Comparison of ENCODE assay signal across 13 cellular contexts in genomic region chr10:113047605-113047962, GRCh38.
A peak's percentile ranks its signal among the peaks of the same experiment; 100 is the strongest.
DNase-seq lines count a peak whose midpoint lies in the region; ATAC-seq and TF ChIP-seq lines count a peak whose summit lies in the region.
"Had no signal": no experiment of that assay in that cellular context is flagged by ENCODE, and none has a peak within 500 bp of the region (broad histone marks: within the 10 kb centered on the region; RNA-seq: fewer than 3 reads in every experiment).

No MANE protein-coding gene starts in this region.

- H3K4me2 ChIP-seq in H9 (ENCODE audit: insufficient read depth, insufficient read length, low read length) (no peak overlapping the region), SK-N-SH (no peak overlapping the region)
- H3K4me2 ChIP-seq: BLaER1 treated with 17β-estradiol and CSF1 and Interleukin-3, amounts not matched to agents 10 nM and 100 nM had no signal

- TF ChIP-seq CTCF in H9 (conservative IDR thresholded peaks at IDR 0.05): no peak
- TF ChIP-seq CTCF in Calu3 (IDR thresholded peaks at IDR 0.05; ENCODE audit: unreplicated experiment): no peak
- no peak for TF ChIP-seq CTCF in SK-N-SH (IDR thresholded peaks at IDR 0.05)
- no peak for TF ChIP-seq CTCF in activated CD8-positive, alpha-beta T cell treated with anti-CD3 and anti-CD28 coated beads for 36 hours (IDR thresholded peaks at IDR 0.05)

- peaks cover 20% of the 10 kb centered on the region; the same call in 1 of the 2 replicates for H3K79me2 ChIP-seq in H9 (ENCODE audit: insufficient read depth, low read length)
- H3K79me2 ChIP-seq in SK-N-SH (ENCODE audit: insufficient read depth): peaks cover 46% of the 10 kb centered on the region; the same call in 1 of the 2 replicates

- H3K23ac ChIP-seq in H9 (ENCODE audit: insufficient read length, low read depth, low read length): no peak overlapping the region

- H3K4ac ChIP-seq in H9 (ENCODE audit: low read depth, low read length): no peak overlapping the region

- H3K4me3 Mint-ChIP-seq in H9 (peak overlapping the region in 1 of 2 experiments; percentile 27; a peak in 1 of 5 replicates), Calu3 (ENCODE audit: low read depth, unreplicated experiment) (no peak overlapping the region)
- no peak overlapping the region for H3K4me3 Mint-ChIP-seq in activated CD8-positive, alpha-beta T cell treated with anti-CD3 and anti-CD28 coated beads for 36 hours
- H3K4me3 Mint-ChIP-seq: activated CD8-positive, alpha-beta memory T cell treated with anti-CD3 and anti-CD28 coated beads, Interleukin-2, amount 10 ng/mL, durations not matched to agents 7 days and 5 days had no signal

- H3K23me2 ChIP-seq in H9 (ENCODE audit: insufficient read length, low read depth, low read length, poor library complexity, severe bottlenecking): no peaks in the 10 kb centered on the region

- H3K4me1 ChIP-seq in H9 (ENCODE audit: insufficient read depth, low read length): peaks cover 21% of the 10 kb centered on the region
- peaks cover 5 to 13% of the 10 kb centered on the region in 2 experiments for H3K4me1 ChIP-seq in SK-N-SH (ENCODE audit: control insufficient read depth in 1 of 2, insufficient read depth in 2 of 2, low read depth in 1 of 2, low read length in 1 of 2)

- H3K9ac ChIP-seq in H9 (ENCODE audit: extremely low read depth, insufficient read length, low read length) (no peak overlapping the region), SK-N-SH (no peak overlapping the region)
- H3K9ac ChIP-seq: BLaER1 treated with 17β-estradiol and CSF1 and Interleukin-3, amounts not matched to agents 10 nM and 100 nM had no signal

- no peak overlapping the region for H2AK5ac ChIP-seq in H9 (ENCODE audit: insufficient read length, low read length)

- no peak overlapping the region for H2BK5ac ChIP-seq in H9 (ENCODE audit: insufficient read length, low read length)

- H3K18ac ChIP-seq in H9 (ENCODE audit: insufficient read length, low read depth, low read length): no peak overlapping the region

- peak; percentile 39 for ATAC-seq in left ventricle myocardium superior
- ATAC-seq in GM21529 (IDR thresholded peaks at IDR 0.05; ENCODE audit: unreplicated experiment): no peak
- ATAC-seq in activated CD8-positive, alpha-beta T cell treated with anti-CD3 and anti-CD28 coated beads for 36 hours: no peak
- ATAC-seq: activated CD8-positive, alpha-beta memory T cell treated with anti-CD3 and anti-CD28 coated beads, Interleukin-2, amount 10 ng/mL, durations not matched to agents 7 days and 5 days; PC-3 had no signal

- no peaks in the 10 kb centered on the region for H3K9me2 ChIP-seq in SK-N-SH

- WGBS in H9 (ENCODE audit: extremely low coverage, insufficient read length, low lambda C conversion rate): no CpG with 5 or more reads among the region's 5 CpGs
- 80% methylated on average over 5 of the region's 5 CpGs for WGBS in SK-N-SH (ENCODE audit: low lambda C conversion rate)

- no peak overlapping the region for H2AFZ ChIP-seq in H9 (ENCODE audit: low read length)
- no peak overlapping the region for H2AFZ ChIP-seq in SK-N-SH (ENCODE audit: low read depth)

- H3K4me1 Mint-ChIP-seq in H9 (peaks cover 91 to 94% of the 10 kb centered on the region in 2 experiments), Calu3 (ENCODE audit: low read depth, unreplicated experiment) (peaks cover 33% of the 10 kb centered on the region)
- H3K4me1 Mint-ChIP-seq in activated CD8-positive, alpha-beta T cell treated with anti-CD3 and anti-CD28 coated beads for 36 hours (ENCODE audit: low read depth): peaks cover 21% of the 10 kb centered on the region
- H3K4me1 Mint-ChIP-seq: activated CD8-positive, alpha-beta memory T cell treated with anti-CD3 and anti-CD28 coated beads, Interleukin-2, amount 10 ng/mL, durations not matched to agents 7 days and 5 days had no signal

- H3K4me3 ChIP-seq in SK-N-SH (ENCODE audit: low read depth in 2 of 2, low read length in 1 of 2): no peak overlapping the region
- H3K4me3 ChIP-seq: BLaER1 treated with 17β-estradiol and CSF1 and Interleukin-3, amounts not matched to agents 10 nM and 100 nM; pancreas had no signal

- H2BK20ac ChIP-seq in H9 (ENCODE audit: low read depth, low read length, poor library complexity, severe bottlenecking): no peak overlapping the region

- no TSS peak for BruUV-seq in Calu3 (replicated peaks; lab: Mats Ljungman, UMichigan)

- POLR2A ChIA-PET in SK-N-SH (lab: Yijun Ruan, JAX): no interaction called here
- POLR2A ChIA-PET in activated CD8-positive, alpha-beta T cell treated with anti-CD3 and anti-CD28 coated beads for 36 hours (lab: Charles Lee): no interaction called here

- H3K14ac ChIP-seq in H9 (ENCODE audit: insufficient read depth, low read length): no peak overlapping the region

- DNase-seq in H9: no peak
- DNase-seq in astrocyte of the hippocampus (ENCODE audit: low read depth, low spot score): peak; percentile 85
- no peak for DNase-seq in left ventricle myocardium superior
- peak; percentile 49 for DNase-seq in renal cortical epithelial cell (ENCODE audit: low read depth)
- no peak for DNase-seq in Calu3
- DNase-seq in SK-N-SH: no peak
- no peak for DNase-seq in activated CD8-positive, alpha-beta T cell treated with anti-CD3 and anti-CD28 coated beads for 36 hours
- DNase-seq: activated CD8-positive, alpha-beta memory T cell treated with anti-CD3 and anti-CD28 coated beads, Interleukin-2, amount 10 ng/mL, durations not matched to agents 7 days and 5 days; GDM1; pancreas; PC-3 had no signal

- no peak overlapping the region for H3K56ac ChIP-seq in H9 (ENCODE audit: insufficient read length, low read depth, low read length)

- H4K8ac ChIP-seq in H9 (replicated peaks; ENCODE audit: insufficient read length, low read depth, low read length): no peak overlapping the region

- H4K20me1 ChIP-seq in H9 (ENCODE audit: control insufficient read depth, insufficient read depth, insufficient read length) (no peaks in the 10 kb centered on the region), SK-N-SH (ENCODE audit: insufficient read depth) (peaks cover 10% of the 10 kb centered on the region; the same call in 1 of the 2 replicates)

- H3K27ac ChIP-seq in H9 (ENCODE audit: insufficient read length, low read depth, low read length) (no peak overlapping the region), SK-N-SH (ENCODE audit: low read depth in 2 of 2, low read length in 1 of 2) (peak overlapping the region in 1 of 2 experiments; percentile 11; a peak in 1 of 4 replicates)
- H3K27ac ChIP-seq: pancreas had no signal

- H3K27ac Mint-ChIP-seq in H9 (peak overlapping the region; percentile 83 to 94 (median 85)), Calu3 (ENCODE audit: unreplicated experiment) (no peak overlapping the region)
- no peak overlapping the region for H3K27ac Mint-ChIP-seq in activated CD8-positive, alpha-beta T cell treated with anti-CD3 and anti-CD28 coated beads for 36 hours
- H3K27ac Mint-ChIP-seq: activated CD8-positive, alpha-beta memory T cell treated with anti-CD3 and anti-CD28 coated beads, Interleukin-2, amount 10 ng/mL, durations not matched to agents 7 days and 5 days had no signal

- H3K9me3 Mint-ChIP-seq in H9: no peaks in the 10 kb centered on the region; a peak in 1 of 5 replicates
- H3K9me3 Mint-ChIP-seq in Calu3 (ENCODE audit: low read depth, unreplicated experiment): no peaks in the 10 kb centered on the region
- no peaks in the 10 kb centered on the region for H3K9me3 Mint-ChIP-seq in activated CD8-positive, alpha-beta T cell treated with anti-CD3 and anti-CD28 coated beads for 36 hours

- no peaks in the 10 kb centered on the region for H3K27me3 ChIP-seq in H9 (ENCODE audit: insufficient read depth, low read length)
- no peaks in the 10 kb centered on the region for H3K27me3 ChIP-seq in SK-N-SH (ENCODE audit: insufficient read depth)
- H3K27me3 ChIP-seq: BLaER1 treated with 17β-estradiol and CSF1 and Interleukin-3, amounts not matched to agents 10 nM and 100 nM; pancreas had no signal

- H3K9me3 ChIP-seq in H9 (ENCODE audit: control insufficient read depth, low read depth, low read length) (no peaks in the 10 kb centered on the region), SK-N-SH (no peaks in the 10 kb centered on the region)
- H3K9me3 ChIP-seq: pancreas had no signal

- H2BK120ac ChIP-seq in H9 (ENCODE audit: low read depth, low read length, poor library complexity, severe bottlenecking): no peak overlapping the region

- no peak overlapping the region for H2BK12ac ChIP-seq in H9 (ENCODE audit: insufficient read length, low read depth, low read length)

- CTCF ChIA-PET in Calu3 (lab: Charles Lee): no interaction called here
- CTCF ChIA-PET in SK-N-SH (lab: Yijun Ruan, JAX): interaction anchor here (1.2 kb wide), 1 partner anchor 337 kb away, joined by 3 read pairs; no protein-coding TSS in a partner anchor
- CTCF ChIA-PET in activated CD8-positive, alpha-beta T cell treated with anti-CD3 and anti-CD28 coated beads for 36 hours (lab: Charles Lee): no interaction called here

- no peak for TF ChIP-seq RAD21 in SK-N-SH (IDR thresholded peaks at IDR 0.05; ENCODE audit: low read length)

- peaks cover 16% of the 10 kb centered on the region for H3F3A ChIP-seq in SK-N-SH (replicated peaks; ENCODE audit: insufficient read depth)

- intact Hi-C loops in left ventricle myocardium superior (cut with micrococcal nuclease): no loop called here
- intact Hi-C loops in Calu3 (cut with micrococcal nuclease; ENCODE audit: unreplicated experiment): no loop called here
- intact Hi-C loops in activated CD8-positive, alpha-beta T cell treated with anti-CD3 and anti-CD28 coated beads for 36 hours (cut with micrococcal nuclease): no loop called here

- no peak overlapping the region for H4K91ac ChIP-seq in H9 (ENCODE audit: insufficient read length, low read depth, low read length)

- no peaks in the 10 kb centered on the region for H3K27me3 Mint-ChIP-seq in H9 (ENCODE audit: low read depth)
- no peaks in the 10 kb centered on the region for H3K27me3 Mint-ChIP-seq in Calu3 (ENCODE audit: unreplicated experiment)
- H3K27me3 Mint-ChIP-seq in activated CD8-positive, alpha-beta T cell treated with anti-CD3 and anti-CD28 coated beads for 36 hours: no peaks in the 10 kb centered on the region

- H3K36me3 Mint-ChIP-seq in H9 (ENCODE audit: insufficient read depth in 1 of 3, low read depth in 3 of 3) (peaks cover 23 to 28% (median 24%) of the 10 kb centered on the region in 3 experiments), Calu3 (ENCODE audit: insufficient read depth, unreplicated experiment) (peaks cover 8% of the 10 kb centered on the region)
- H3K36me3 Mint-ChIP-seq in activated CD8-positive, alpha-beta T cell treated with anti-CD3 and anti-CD28 coated beads for 36 hours (ENCODE audit: low read depth): peaks cover 2% of the 10 kb centered on the region
- H3K36me3 Mint-ChIP-seq: activated CD8-positive, alpha-beta memory T cell treated with anti-CD3 and anti-CD28 coated beads, Interleukin-2, amount 10 ng/mL, durations not matched to agents 7 days and 5 days had no signal

- no peaks in the 10 kb centered on the region for H3K36me3 ChIP-seq in SK-N-SH (replicated peaks in 1 of 2; ENCODE audit: control insufficient read depth in 1 of 2, insufficient read depth in 2 of 2, low read length in 1 of 2)
- H3K36me3 ChIP-seq: pancreas had no signal

- H4K5ac ChIP-seq in H9 (ENCODE audit: insufficient read length, low read depth, low read length): no peak overlapping the region

- H3T11ph ChIP-seq in H9 (ENCODE audit: low read length): no peak overlapping the region

- H2BK15ac ChIP-seq in H9 (ENCODE audit: low read depth, low read length): no peak overlapping the region

- H3K79me1 ChIP-seq in H9 (ENCODE audit: insufficient read depth, low read depth, low read length, poor library complexity, severe bottlenecking): peaks cover 11% of the 10 kb centered on the region

- no peak for TF ChIP-seq EP300 in SK-N-SH (IDR thresholded peaks at IDR 0.05; ENCODE audit: borderline replicate concordance in 1 of 2, low read depth in 1 of 2, low read length in 1 of 2)

Comparison
In these comparisons a context has a peak if more than half of its experiments do, and no peak if none do; other contexts are left out.
1. DNase-seq: peak in astrocyte of the hippocampus (single experiment) and renal cortical epithelial cell (single experiment); none in H9 (single experiment), left ventricle myocardium superior (single experiment), Calu3 (single experiment), SK-N-SH (single experiment) and activated CD8-positive, alpha-beta T cell treated with anti-CD3 and anti-CD28 coated beads for 36 hours (single experiment).
2. H3K27ac Mint-ChIP-seq: peak in H9 (3 of 3); none in Calu3 (single experiment) and activated CD8-positive, alpha-beta T cell treated with anti-CD3 and anti-CD28 coated beads for 36 hours (single experiment).